Comparison of ENCODE assay signal across 17 cellular contexts in genomic region chr6:153437193-153437592, GRCh38.
DNase-seq lines count a peak whose midpoint lies in the region; ATAC-seq, FAIRE-seq and TF ChIP-seq lines count a peak whose summit lies in the region.
"Had no signal": no experiment of that assay in that cellular context is flagged by ENCODE, and none has a peak within 500 bp of the region (broad histone marks: within the 10 kb centered on the region; RNA-seq: fewer than 3 reads in every experiment).

No MANE protein-coding gene starts in this region.

- H3K9ac ChIP-seq in HUES64 (ENCODE audit: low read depth, low read length) (no peak overlapping the region), neural progenitor cell (no peak overlapping the region)
- H3K9ac ChIP-seq: BLaER1 had no signal

- no TSS peak for BruUV-seq in A673 (replicated peaks; lab: Mats Ljungman, UMichigan)

- no peaks in the 10 kb centered on the region for H4K20me1 ChIP-seq in neural progenitor cell (ENCODE audit: low read depth)
- H4K20me1 ChIP-seq: BLaER1 had no signal

- no peaks in the 10 kb centered on the region for H3K79me2 ChIP-seq in neural progenitor cell (ENCODE audit: low read depth)

- H3K4me3 Mint-ChIP-seq in neural progenitor cell: no peak overlapping the region
- H3K4me3 Mint-ChIP-seq: CD8-positive, alpha-beta memory T cell had no signal

- intact Hi-C loops in A673 (cut with micrococcal nuclease; ENCODE audit: unreplicated experiment): no loop called here

- DNase-seq in A673 (ENCODE audit: low spot score) (peak; percentile 6), neural progenitor cell (ENCODE audit: low spot score) (peak; percentile 36), NCI-H1930 (lab: John Stamatoyannopoulos, UW) (no peak), suprapubic skin (ENCODE audit: low spot score in 2 of 2) (no peak), Kasumi-1 (lab: John Stamatoyannopoulos, UW) (no peak)
- DNase-seq: AML-193; Caco-2; CD8-positive, alpha-beta memory T cell; DND-41; GDM1 had no signal

- no peak for TF ChIP-seq EP300 in suprapubic skin (IDR thresholded peaks at IDR 0.05)

- no peaks in the 10 kb centered on the region for H3K36me3 Mint-ChIP-seq in neural progenitor cell
- H3K36me3 Mint-ChIP-seq: CD8-positive, alpha-beta memory T cell had no signal

- peaks cover 5% of the 10 kb centered on the region for H3K9me3 Mint-ChIP-seq in neural progenitor cell

- H3K4me3 ChIP-seq in A673 (ENCODE audit: low read depth, low read length, poor library complexity, severe bottlenecking) (no peak overlapping the region), HUES64 (ENCODE audit: low read length) (no peak overlapping the region), neural progenitor cell (no peak overlapping the region), suprapubic skin (no peak overlapping the region)
- H3K4me3 ChIP-seq: BLaER1 had no signal

- no peaks in the 10 kb centered on the region for H3K4me1 ChIP-seq in A673 (ENCODE audit: insufficient read depth, low read length, poor library complexity, severe bottlenecking)
- peaks cover 53% of the 10 kb centered on the region for H3K4me1 ChIP-seq in HUES64 (ENCODE audit: insufficient read depth, low read length)
- H3K4me1 ChIP-seq in neural progenitor cell: peaks cover 19% of the 10 kb centered on the region
- H3K4me1 ChIP-seq in suprapubic skin: no peaks in the 10 kb centered on the region
- H3K4me1 ChIP-seq: BLaER1, Caco-2 had no signal

- H3K36me3 ChIP-seq in A673 (ENCODE audit: insufficient read depth, low read length, poor library complexity, severe bottlenecking) (no peaks in the 10 kb centered on the region), HUES64 (ENCODE audit: insufficient read depth, low read length) (no peaks in the 10 kb centered on the region), neural progenitor cell (no peaks in the 10 kb centered on the region), suprapubic skin (no peaks in the 10 kb centered on the region)
- H3K36me3 ChIP-seq: BLaER1 had no signal

- no peak overlapping the region for H2AFZ ChIP-seq in neural progenitor cell (replicated peaks)

- H3K27ac ChIP-seq in A673 (ENCODE audit: low read depth, low read length, poor library complexity, severe bottlenecking) (no peak overlapping the region), HUES64 (ENCODE audit: low read depth, low read length) (peak overlapping the region; percentile 25; the same call in 1 of the 2 replicates), neural progenitor cell (peak overlapping the region; percentile 73), suprapubic skin (no peak overlapping the region)
- H3K27ac ChIP-seq: 22Rv1, BLaER1 had no signal

- POLR2A ChIA-PET in A673 (lab: Charles Lee; ENCODE audit: low non-redundant PET): no interaction called here

- peaks cover 40% of the 10 kb centered on the region for H3K4me1 Mint-ChIP-seq in neural progenitor cell
- H3K4me1 Mint-ChIP-seq: CD8-positive, alpha-beta memory T cell had no signal

- WGBS in HUES64: 19% methylated on average over 3 of the region's 3 CpGs
- WGBS in suprapubic skin: 40% methylated on average over 3 of the region's 3 CpGs

- CTCF ChIA-PET in A673 (lab: Charles Lee): no interaction called here

- H3K4me2 ChIP-seq in neural progenitor cell: peak overlapping the region; percentile 31
- H3K4me2 ChIP-seq: BLaER1 had no signal

- H3K27me3 ChIP-seq in A673 (replicated peaks; ENCODE audit: insufficient read depth, low read depth, low read length, poor library complexity) (no peaks in the 10 kb centered on the region), HUES64 (ENCODE audit: insufficient read depth, low read length) (no peaks in the 10 kb centered on the region), neural progenitor cell (no peaks in the 10 kb centered on the region), suprapubic skin (no peaks in the 10 kb centered on the region)
- H3K27me3 ChIP-seq: BLaER1 had no signal

- H3K9me3 ChIP-seq in A673 (ENCODE audit: low read depth, low read length, poor library complexity, severe bottlenecking) (no peaks in the 10 kb centered on the region), HUES64 (ENCODE audit: insufficient read depth, low read depth, low read length) (no peaks in the 10 kb centered on the region), neural progenitor cell (ENCODE audit: low read depth) (no peaks in the 10 kb centered on the region), suprapubic skin (no peaks in the 10 kb centered on the region)
- H3K9me3 ChIP-seq: BLaER1, Caco-2 had no signal

- peaks cover 6% of the 10 kb centered on the region for H3K27me3 Mint-ChIP-seq in neural progenitor cell (ENCODE audit: insufficient read depth, low read depth)
- H3K27me3 Mint-ChIP-seq: CD8-positive, alpha-beta memory T cell had no signal

- peaks cover 4% of the 10 kb centered on the region for H3F3A ChIP-seq in neural progenitor cell (ENCODE audit: low read depth)

- peak overlapping the region; percentile 84 for H3K27ac Mint-ChIP-seq in neural progenitor cell
- H3K27ac Mint-ChIP-seq: CD8-positive, alpha-beta memory T cell had no signal

- ATAC-seq in GM21423 (IDR thresholded peaks at IDR 0.05; ENCODE audit: unreplicated experiment): no peak
- ATAC-seq: HCT116 had no signal

- FAIRE-seq in endometrium (lab: Jason Lieb, UNC): peak; percentile 97
- FAIRE-seq: GM12892 had no signal

- TF ChIP-seq CTCF in A673 (conservative IDR thresholded peaks at IDR 0.05; ENCODE audit: low read depth, low read length) (no peak), neural progenitor cell (IDR thresholded peaks at IDR 0.05) (no peak), suprapubic skin (IDR thresholded peaks at IDR 0.05) (no peak)

- TF ChIP-seq POLR2A in suprapubic skin (IDR thresholded peaks at IDR 0.05): no peak

Comparison
In these comparisons a context has a peak if more than half of its experiments do, and no peak if none do; other contexts are left out.
1. DNase-seq: peak in A673 (single experiment) and neural progenitor cell (single experiment); none in NCI-H1930 (0 of 2), suprapubic skin (0 of 2) and Kasumi-1 (0 of 2).
2. H3K27ac ChIP-seq: peak in HUES64 (single experiment) and neural progenitor cell (single experiment); none in A673 (single experiment) and suprapubic skin (single experiment).